In genomic region chr14:102205560-102205959, GRCh38 we compare ENCODE assay signal across 16 cellular contexts.
"Had no signal": no experiment of that assay in that cellular context is flagged by ENCODE, and none has a peak within 500 bp of the region (broad histone marks: within the 10 kb centered on the region; RNA-seq: fewer than 3 reads in every experiment).

No MANE protein-coding gene starts in this region.

- H3K4me3 ChIP-seq: colonic mucosa, gastrocnemius medialis, hepatocyte, prostate gland, right lobe of liver, upper lobe of left lung had no signal

- H3K36me3 ChIP-seq: colonic mucosa, gastrocnemius medialis, prostate gland had no signal

- H3K4me1 ChIP-seq: colonic mucosa, prostate gland, right lobe of liver, upper lobe of left lung had no signal

- H3K27ac Mint-ChIP-seq: activated CD8-positive, alpha-beta memory T cell treated with anti-CD3 and anti-CD28 coated beads, Interleukin-2, amount 10 ng/mL, durations not matched to agents 7 days and 5 days; activated naive CD8-positive, alpha-beta T cell had no signal

- H3K27me3 Mint-ChIP-seq: activated CD8-positive, alpha-beta memory T cell treated with anti-CD3 and anti-CD28 coated beads, Interleukin-2, amount 10 ng/mL, durations not matched to agents 7 days and 5 days; activated naive CD8-positive, alpha-beta T cell had no signal

- DNase-seq: activated CD8-positive, alpha-beta memory T cell treated with anti-CD3 and anti-CD28 coated beads, Interleukin-2, amount 10 ng/mL, durations not matched to agents 7 days and 5 days; activated gamma-delta T cell; activated T-cell treated with anti-CD3 and anti-CD28 coated beads, Interleukin-2, amount 50 U/mL, for 4 hours; colonic mucosa; effector memory CD4-positive, alpha-beta T cell; gastrocnemius medialis; nucleus accumbens; right lobe of liver; stimulated activated CD4-positive, alpha-beta T cell treated with anti-CD3 and anti-CD28 coated beads, Interleukin-2, amount 100 ng/mL, for 24 hours; stimulated activated naive CD4-positive, alpha-beta T cell; upper lobe of left lung had no signal

- ATAC-seq: activated CD4-positive, CD25-positive, alpha-beta regulatory T cell treated with anti-CD3 and anti-CD28 coated beads, Interleukin-2, amount 50 U/mL, for 24 hours; activated CD8-positive, alpha-beta memory T cell treated with anti-CD3 and anti-CD28 coated beads, Interleukin-2, amount 10 ng/mL, durations not matched to agents 7 days and 5 days; activated T-cell treated with anti-CD3 and anti-CD28 coated beads, Interleukin-2, amount 50 U/mL, for 4 hours; gastrocnemius medialis; right lobe of liver had no signal

- H3K4me2 ChIP-seq: hepatocyte had no signal

- H3K4me3 Mint-ChIP-seq: activated CD8-positive, alpha-beta memory T cell treated with anti-CD3 and anti-CD28 coated beads, Interleukin-2, amount 10 ng/mL, durations not matched to agents 7 days and 5 days; activated naive CD8-positive, alpha-beta T cell; activated T-cell treated with anti-CD3 and anti-CD28 coated beads, Interleukin-2, amount 50 U/mL, for 4 hours had no signal

- H3K9me3 ChIP-seq: colonic mucosa, gastrocnemius medialis, prostate gland, right lobe of liver, upper lobe of left lung had no signal

- H3K27ac ChIP-seq: colonic mucosa, epithelial cell of prostate, gastrocnemius medialis, hepatocyte, prostate gland, right lobe of liver, upper lobe of left lung had no signal

- H3K9me3 Mint-ChIP-seq: activated T-cell treated with anti-CD3 and anti-CD28 coated beads, Interleukin-2, amount 50 U/mL, for 4 hours had no signal

- H3K27me3 ChIP-seq: colonic mucosa, gastrocnemius medialis, hepatocyte, right lobe of liver, upper lobe of left lung had no signal
